In the genomic region with DNA sequence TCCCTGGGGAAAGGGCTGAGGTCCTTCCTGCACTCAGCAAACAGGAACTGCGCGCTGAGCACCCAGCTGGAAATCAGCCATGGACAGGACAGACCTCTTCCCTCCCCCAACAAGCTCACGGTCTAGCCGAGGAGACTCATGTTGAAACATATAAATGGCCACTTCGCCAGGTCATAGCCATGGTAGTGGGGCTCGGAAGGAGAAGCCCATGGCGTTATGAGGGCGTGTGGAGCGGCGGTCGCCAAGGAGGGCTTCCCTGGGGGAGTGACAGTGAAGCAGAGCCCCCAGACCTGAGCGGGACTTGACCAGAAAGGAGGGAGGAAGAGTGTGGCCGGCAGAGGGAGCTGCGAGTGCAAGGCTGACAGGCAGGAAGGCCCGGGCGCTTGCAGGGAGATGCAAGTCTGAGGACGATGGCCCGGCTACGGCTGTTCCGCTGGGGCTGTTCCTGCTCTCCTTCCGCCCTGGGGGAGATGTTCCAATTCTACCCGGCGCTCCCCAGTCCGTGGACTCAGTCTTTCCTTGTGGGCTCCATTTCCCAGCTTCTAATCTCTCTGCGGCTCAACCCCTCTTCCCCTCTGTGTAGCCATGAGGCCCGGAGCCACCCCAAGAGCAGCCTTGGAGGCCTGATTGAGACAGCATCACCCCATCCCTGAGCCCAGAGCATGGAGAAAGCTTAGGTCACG, we compare ENCODE assay signal across 1 cellular context.
TF ChIP-seq lines count a peak whose summit lies in the region.

No MANE protein-coding gene starts in this region.

TF ChIP-seq in HepG2, 621 proteins besides CTCF, POLR2A, EP300 and RAD21 (continued from another document and continues in another):
- TF ChIP-seq, protein P1, sequence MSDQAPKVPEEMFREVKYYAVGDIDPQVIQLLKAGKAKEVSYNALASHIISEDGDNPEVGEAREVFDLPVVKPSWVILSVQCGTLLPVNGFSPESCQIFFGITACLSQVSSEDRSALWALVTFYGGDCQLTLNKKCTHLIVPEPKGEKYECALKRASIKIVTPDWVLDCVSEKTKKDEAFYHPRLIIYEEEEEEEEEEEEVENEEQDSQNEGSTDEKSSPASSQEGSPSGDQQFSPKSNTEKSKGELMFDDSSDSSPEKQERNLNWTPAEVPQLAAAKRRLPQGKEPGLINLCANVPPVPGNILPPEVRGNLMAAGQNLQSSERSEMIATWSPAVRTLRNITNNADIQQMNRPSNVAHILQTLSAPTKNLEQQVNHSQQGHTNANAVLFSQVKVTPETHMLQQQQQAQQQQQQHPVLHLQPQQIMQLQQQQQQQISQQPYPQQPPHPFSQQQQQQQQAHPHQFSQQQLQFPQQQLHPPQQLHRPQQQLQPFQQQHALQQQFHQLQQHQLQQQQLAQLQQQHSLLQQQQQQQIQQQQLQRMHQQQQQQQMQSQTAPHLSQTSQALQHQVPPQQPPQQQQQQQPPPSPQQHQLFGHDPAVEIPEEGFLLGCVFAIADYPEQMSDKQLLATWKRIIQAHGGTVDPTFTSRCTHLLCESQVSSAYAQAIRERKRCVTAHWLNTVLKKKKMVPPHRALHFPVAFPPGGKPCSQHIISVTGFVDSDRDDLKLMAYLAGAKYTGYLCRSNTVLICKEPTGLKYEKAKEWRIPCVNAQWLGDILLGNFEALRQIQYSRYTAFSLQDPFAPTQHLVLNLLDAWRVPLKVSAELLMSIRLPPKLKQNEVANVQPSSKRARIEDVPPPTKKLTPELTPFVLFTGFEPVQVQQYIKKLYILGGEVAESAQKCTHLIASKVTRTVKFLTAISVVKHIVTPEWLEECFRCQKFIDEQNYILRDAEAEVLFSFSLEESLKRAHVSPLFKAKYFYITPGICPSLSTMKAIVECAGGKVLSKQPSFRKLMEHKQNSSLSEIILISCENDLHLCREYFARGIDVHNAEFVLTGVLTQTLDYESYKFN (CRISPR knock-in tag; conservative IDR thresholded peaks at IDR 0.05): no peak; the same call in 1 of the 2 replicates
- TF ChIP-seq, protein P2, sequence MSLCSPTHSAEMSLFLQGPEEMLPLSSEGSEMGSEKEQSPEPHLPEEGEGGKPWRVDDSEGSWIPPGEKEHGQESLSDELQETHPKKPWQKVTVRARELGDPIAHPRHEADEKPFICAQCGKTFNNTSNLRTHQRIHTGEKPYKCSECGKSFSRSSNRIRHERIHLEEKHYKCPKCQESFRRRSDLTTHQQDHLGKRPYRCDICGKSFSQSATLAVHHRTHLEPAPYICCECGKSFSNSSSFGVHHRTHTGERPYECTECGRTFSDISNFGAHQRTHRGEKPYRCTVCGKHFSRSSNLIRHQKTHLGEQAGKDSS (CRISPR knock-in tag; IDR thresholded peaks at IDR 0.05; ENCODE audit: borderline replicate concordance, low read depth): no peak; the same call in 1 of the 2 replicates
- TF ChIP-seq ZNF34 (CRISPR knock-in tag; IDR thresholded peaks at IDR 0.05; ENCODE audit: borderline replicate concordance) (no peak), BCL6 (CRISPR knock-in tag; IDR thresholded peaks at IDR 0.05) (no peak), ZNF350 (CRISPR knock-in tag; IDR thresholded peaks at IDR 0.05; ENCODE audit: borderline replicate concordance, low read depth) (peak; percentile 68; the same call in 1 of the 2 replicates), NRL (CRISPR knock-in tag; IDR thresholded peaks at IDR 0.05; ENCODE audit: borderline replicate concordance) (peak; percentile 71; the same call in 1 of the 2 replicates), ZNF615 (CRISPR knock-in tag; IDR thresholded peaks at IDR 0.05; ENCODE audit: borderline replicate concordance) (no peak), ZSCAN9 (CRISPR knock-in tag; IDR thresholded peaks at IDR 0.05; ENCODE audit: borderline replicate concordance) (no peak), SYNCRIP (IDR thresholded peaks at IDR 0.05; ENCODE audit: insufficient read depth, low read depth, low read length) (no peak), ZZZ3 (CRISPR knock-in tag; IDR thresholded peaks at IDR 0.05; ENCODE audit: borderline replicate concordance) (no peak), ZNF569 (CRISPR knock-in tag; IDR thresholded peaks at IDR 0.05; ENCODE audit: borderline replicate concordance) (no peak), DPF2 (CRISPR knock-in tag; IDR thresholded peaks at IDR 0.05; ENCODE audit: borderline replicate concordance, low read depth) (no peak), ZNF777 (CRISPR knock-in tag; IDR thresholded peaks at IDR 0.05) (no peak), ESRRA (CRISPR knock-in tag; IDR thresholded peaks at IDR 0.05; ENCODE audit: low read depth) (no peak), GABPB1 (CRISPR knock-in tag; IDR thresholded peaks at IDR 0.05) (peak; percentile 31; the same call in 1 of the 2 replicates), ELF4 (CRISPR knock-in tag; IDR thresholded peaks at IDR 0.05; ENCODE audit: borderline replicate concordance) (no peak), ZNF263 (CRISPR knock-in tag; IDR thresholded peaks at IDR 0.05) (no peak), TCF7L2 (IDR thresholded peaks at IDR 0.05; ENCODE audit: low read depth, low read length) (no peak), ARHGAP35 (CRISPR knock-in tag; IDR thresholded peaks at IDR 0.05; ENCODE audit: borderline replicate concordance) (no peak), SMC3 (IDR thresholded peaks at IDR 0.05; ENCODE audit: low read length) (peak; percentile 43; the same call in 1 of the 2 replicates), MTF1 (CRISPR knock-in tag; IDR thresholded peaks at IDR 0.05) (no peak), WIZ (CRISPR knock-in tag; IDR thresholded peaks at IDR 0.05) (no peak), CEBPG (CRISPR knock-in tag; IDR thresholded peaks at IDR 0.05) (no peak), ZNF138 (CRISPR knock-in tag; IDR thresholded peaks at IDR 0.05; ENCODE audit: low read depth) (0 out of 2 replicates have a peak, but pooled peaks have one; percentile 68), ZNF460 (CRISPR knock-in tag; IDR thresholded peaks at IDR 0.05; ENCODE audit: borderline replicate concordance) (no peak), ZNF329 (CRISPR knock-in tag; IDR thresholded peaks at IDR 0.05; ENCODE audit: low read depth) (no peak), ZNF550 (CRISPR knock-in tag; IDR thresholded peaks at IDR 0.05; ENCODE audit: borderline replicate concordance) (no peak), AGO2 (optimal IDR thresholded peaks at IDR 0.05; ENCODE audit: low read depth, low read length) (no peak), DNMT1 (CRISPR knock-in tag; IDR thresholded peaks at IDR 0.05) (no peak), ZSCAN29 (CRISPR knock-in tag; conservative IDR thresholded peaks at IDR 0.05) (no peak), JUNB (CRISPR knock-in tag; IDR thresholded peaks at IDR 0.05; ENCODE audit: borderline replicate concordance) (no peak), TBX3 (IDR thresholded peaks at IDR 0.05; ENCODE audit: borderline replicate concordance) (no peak), RFX5 (IDR thresholded peaks at IDR 0.05; ENCODE audit: low read depth, low read length) (no peak), ZNF703 (CRISPR knock-in tag; IDR thresholded peaks at IDR 0.05; ENCODE audit: borderline replicate concordance) (no peak), ZNF180 (CRISPR knock-in tag; IDR thresholded peaks at IDR 0.05; ENCODE audit: borderline replicate concordance, low read depth) (no peak), MLLT10 (CRISPR knock-in tag; IDR thresholded peaks at IDR 0.05) (no peak)
- TF ChIP-seq, protein P3, sequence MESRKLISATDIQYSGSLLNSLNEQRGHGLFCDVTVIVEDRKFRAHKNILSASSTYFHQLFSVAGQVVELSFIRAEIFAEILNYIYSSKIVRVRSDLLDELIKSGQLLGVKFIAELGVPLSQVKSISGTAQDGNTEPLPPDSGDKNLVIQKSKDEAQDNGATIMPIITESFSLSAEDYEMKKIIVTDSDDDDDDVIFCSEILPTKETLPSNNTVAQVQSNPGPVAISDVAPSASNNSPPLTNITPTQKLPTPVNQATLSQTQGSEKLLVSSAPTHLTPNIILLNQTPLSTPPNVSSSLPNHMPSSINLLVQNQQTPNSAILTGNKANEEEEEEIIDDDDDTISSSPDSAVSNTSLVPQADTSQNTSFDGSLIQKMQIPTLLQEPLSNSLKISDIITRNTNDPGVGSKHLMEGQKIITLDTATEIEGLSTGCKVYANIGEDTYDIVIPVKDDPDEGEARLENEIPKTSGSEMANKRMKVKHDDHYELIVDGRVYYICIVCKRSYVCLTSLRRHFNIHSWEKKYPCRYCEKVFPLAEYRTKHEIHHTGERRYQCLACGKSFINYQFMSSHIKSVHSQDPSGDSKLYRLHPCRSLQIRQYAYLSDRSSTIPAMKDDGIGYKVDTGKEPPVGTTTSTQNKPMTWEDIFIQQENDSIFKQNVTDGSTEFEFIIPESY (CRISPR knock-in tag; IDR thresholded peaks at IDR 0.05): no peak
- TF ChIP-seq, protein P4, sequence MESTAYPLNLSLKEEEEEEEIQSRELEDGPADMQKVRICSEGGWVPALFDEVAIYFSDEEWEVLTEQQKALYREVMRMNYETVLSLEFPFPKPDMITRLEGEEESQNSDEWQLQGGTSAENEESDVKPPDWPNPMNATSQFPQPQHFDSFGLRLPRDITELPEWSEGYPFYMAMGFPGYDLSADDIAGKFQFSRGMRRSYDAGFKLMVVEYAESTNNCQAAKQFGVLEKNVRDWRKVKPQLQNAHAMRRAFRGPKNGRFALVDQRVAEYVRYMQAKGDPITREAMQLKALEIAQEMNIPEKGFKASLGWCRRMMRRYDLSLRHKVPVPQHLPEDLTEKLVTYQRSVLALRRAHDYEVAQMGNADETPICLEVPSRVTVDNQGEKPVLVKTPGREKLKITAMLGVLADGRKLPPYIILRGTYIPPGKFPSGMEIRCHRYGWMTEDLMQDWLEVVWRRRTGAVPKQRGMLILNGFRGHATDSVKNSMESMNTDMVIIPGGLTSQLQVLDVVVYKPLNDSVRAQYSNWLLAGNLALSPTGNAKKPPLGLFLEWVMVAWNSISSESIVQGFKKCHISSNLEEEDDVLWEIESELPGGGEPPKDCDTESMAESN (CRISPR knock-in tag; conservative IDR thresholded peaks at IDR 0.05): peak; percentile 47; the same call in 1 of the 2 replicates
- TF ChIP-seq, protein P5, sequence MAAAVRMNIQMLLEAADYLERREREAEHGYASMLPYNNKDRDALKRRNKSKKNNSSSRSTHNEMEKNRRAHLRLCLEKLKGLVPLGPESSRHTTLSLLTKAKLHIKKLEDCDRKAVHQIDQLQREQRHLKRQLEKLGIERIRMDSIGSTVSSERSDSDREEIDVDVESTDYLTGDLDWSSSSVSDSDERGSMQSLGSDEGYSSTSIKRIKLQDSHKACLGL (CRISPR knock-in tag; IDR thresholded peaks at IDR 0.05): no peak
- TF ChIP-seq, protein P6, sequence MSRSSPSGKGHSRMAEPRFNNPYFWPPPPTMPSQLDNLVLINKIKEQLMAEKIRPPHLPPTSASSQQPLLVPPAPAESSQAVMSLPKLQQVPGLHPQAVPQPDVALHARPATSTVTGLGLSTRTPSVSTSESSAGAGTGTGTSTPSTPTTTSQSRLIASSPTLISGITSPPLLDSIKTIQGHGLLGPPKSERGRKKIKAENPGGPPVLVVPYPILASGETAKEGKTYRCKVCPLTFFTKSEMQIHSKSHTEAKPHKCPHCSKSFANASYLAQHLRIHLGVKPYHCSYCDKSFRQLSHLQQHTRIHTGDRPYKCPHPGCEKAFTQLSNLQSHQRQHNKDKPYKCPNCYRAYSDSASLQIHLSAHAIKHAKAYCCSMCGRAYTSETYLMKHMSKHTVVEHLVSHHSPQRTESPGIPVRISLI (CRISPR knock-in tag; IDR thresholded peaks at IDR 0.05; ENCODE audit: borderline replicate concordance): peak; percentile 58; the same call in 1 of the 2 replicates
- TF ChIP-seq, protein P7, sequence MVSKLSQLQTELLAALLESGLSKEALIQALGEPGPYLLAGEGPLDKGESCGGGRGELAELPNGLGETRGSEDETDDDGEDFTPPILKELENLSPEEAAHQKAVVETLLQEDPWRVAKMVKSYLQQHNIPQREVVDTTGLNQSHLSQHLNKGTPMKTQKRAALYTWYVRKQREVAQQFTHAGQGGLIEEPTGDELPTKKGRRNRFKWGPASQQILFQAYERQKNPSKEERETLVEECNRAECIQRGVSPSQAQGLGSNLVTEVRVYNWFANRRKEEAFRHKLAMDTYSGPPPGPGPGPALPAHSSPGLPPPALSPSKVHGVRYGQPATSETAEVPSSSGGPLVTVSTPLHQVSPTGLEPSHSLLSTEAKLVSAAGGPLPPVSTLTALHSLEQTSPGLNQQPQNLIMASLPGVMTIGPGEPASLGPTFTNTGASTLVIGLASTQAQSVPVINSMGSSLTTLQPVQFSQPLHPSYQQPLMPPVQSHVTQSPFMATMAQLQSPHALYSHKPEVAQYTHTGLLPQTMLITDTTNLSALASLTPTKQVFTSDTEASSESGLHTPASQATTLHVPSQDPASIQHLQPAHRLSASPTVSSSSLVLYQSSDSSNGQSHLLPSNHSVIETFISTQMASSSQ (IDR thresholded peaks at IDR 0.05; ENCODE audit: low read depth): no peak
- TF ChIP-seq, protein P7 (CRISPR knock-in tag; IDR thresholded peaks at IDR 0.05; ENCODE audit: borderline replicate concordance): no peak
- TF ChIP-seq, protein P8, sequence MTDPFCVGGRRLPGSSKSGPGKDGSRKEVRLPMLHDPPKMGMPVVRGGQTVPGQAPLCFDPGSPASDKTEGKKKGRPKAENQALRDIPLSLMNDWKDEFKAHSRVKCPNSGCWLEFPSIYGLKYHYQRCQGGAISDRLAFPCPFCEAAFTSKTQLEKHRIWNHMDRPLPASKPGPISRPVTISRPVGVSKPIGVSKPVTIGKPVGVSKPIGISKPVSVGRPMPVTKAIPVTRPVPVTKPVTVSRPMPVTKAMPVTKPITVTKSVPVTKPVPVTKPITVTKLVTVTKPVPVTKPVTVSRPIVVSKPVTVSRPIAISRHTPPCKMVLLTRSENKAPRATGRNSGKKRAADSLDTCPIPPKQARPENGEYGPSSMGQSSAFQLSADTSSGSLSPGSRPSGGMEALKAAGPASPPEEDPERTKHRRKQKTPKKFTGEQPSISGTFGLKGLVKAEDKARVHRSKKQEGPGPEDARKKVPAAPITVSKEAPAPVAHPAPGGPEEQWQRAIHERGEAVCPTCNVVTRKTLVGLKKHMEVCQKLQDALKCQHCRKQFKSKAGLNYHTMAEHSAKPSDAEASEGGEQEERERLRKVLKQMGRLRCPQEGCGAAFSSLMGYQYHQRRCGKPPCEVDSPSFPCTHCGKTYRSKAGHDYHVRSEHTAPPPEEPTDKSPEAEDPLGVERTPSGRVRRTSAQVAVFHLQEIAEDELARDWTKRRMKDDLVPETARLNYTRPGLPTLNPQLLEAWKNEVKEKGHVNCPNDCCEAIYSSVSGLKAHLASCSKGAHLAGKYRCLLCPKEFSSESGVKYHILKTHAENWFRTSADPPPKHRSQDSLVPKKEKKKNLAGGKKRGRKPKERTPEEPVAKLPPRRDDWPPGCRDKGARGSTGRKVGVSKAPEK (CRISPR knock-in tag; IDR thresholded peaks at IDR 0.05; ENCODE audit: borderline replicate concordance): no peak
